16 cellular contexts compared by ENCODE assay signal in the genomic region with DNA sequence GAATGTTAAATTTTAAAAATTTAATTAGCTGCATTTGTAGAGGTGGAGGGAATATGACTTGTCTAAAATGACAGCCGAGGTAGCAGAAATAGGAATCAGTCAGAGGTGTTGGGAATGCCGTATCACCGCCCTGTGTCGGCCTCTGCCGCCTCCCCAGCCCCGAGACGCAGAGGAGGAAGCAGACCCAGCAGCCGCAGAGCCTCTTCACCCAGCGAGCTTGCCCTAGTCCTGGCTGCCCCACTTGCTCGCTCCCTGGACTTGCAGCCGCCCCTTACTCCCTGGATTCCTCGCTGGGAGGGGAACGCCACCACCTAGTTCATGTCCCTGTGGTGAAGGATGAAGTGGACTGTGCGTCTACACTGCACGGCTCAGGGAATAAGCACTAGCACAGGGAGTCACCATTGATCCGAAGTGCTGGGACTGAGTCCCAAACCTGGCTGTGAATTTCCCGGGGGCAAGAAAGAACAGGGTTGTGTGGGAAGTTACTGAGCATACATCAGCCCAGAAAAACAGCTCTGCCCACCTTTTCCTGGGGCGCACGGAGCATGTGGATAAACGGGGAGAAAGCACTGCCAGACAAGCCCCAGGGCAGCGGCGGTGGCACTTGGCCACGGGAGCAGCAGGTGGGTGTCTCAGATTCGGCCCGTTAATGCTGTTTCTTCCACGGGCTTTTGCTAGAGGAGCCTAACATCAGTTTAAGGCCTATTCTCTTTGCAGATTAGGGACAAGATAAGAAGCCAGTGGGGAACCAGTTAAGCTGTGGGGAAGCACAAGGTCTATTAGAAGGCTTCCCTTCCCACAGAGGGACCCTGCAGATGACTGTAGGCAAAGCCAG.
DNase-seq lines count a peak whose midpoint lies in the region; ATAC-seq and TF ChIP-seq lines count a peak whose summit lies in the region.
"Had no signal": no experiment of that assay in that cellular context is flagged by ENCODE, and none has a peak within 500 bp of the region (broad histone marks: within the 10 kb centered on the region; RNA-seq: fewer than 3 reads in every experiment).

No MANE protein-coding gene starts in this region.

- intact Hi-C loops in posterior vena cava (cut with DNase I): no loop called here
- intact Hi-C loops in Calu3 (cut with micrococcal nuclease; ENCODE audit: unreplicated experiment): no loop called here

- H3K4me2 ChIP-seq in Karpas-422 (ENCODE audit: low read depth, low read length, poor library complexity, severe bottlenecking): peak overlapping the region; percentile 24

- H3K9me2 ChIP-seq in Karpas-422 (replicated peaks; ENCODE audit: insufficient read depth, low read length): no peaks in the 10 kb centered on the region

- H3K27me3 Mint-ChIP-seq in activated naive CD8-positive, alpha-beta T cell treated with anti-CD3 and anti-CD28 coated beads, Interleukin-2, amount 10 ng/mL, durations not matched to agents 7 days and 5 days: no peaks in the 10 kb centered on the region
- H3K27me3 Mint-ChIP-seq in Calu3 (ENCODE audit: unreplicated experiment): no peaks in the 10 kb centered on the region

- no TSS peak for BruUV-seq in Calu3 (replicated peaks; lab: Mats Ljungman, UMichigan)

- H2AFZ ChIP-seq in Karpas-422 (ENCODE audit: low read length): no peak overlapping the region

- POLR2A ChIA-PET in activated naive CD8-positive, alpha-beta T cell treated with anti-CD3 and anti-CD28 coated beads, Interleukin-2, amount 10 ng/mL, durations not matched to agents 7 days and 5 days (lab: Charles Lee): interaction anchor here (0.6 to 1.1 kb wide), 2 partner anchors 28 to 110 kb away, joined by 3 to 4 read pairs; no protein-coding TSS in a partner anchor

- CTCF ChIA-PET in Calu3 (lab: Charles Lee): no interaction called here

- H3K9me3 ChIP-seq in Karpas-422 (ENCODE audit: low read length): no peaks in the 10 kb centered on the region
- H3K9me3 ChIP-seq: adrenal gland, esophagus muscularis mucosa, right lobe of liver had no signal

- H3K4me3 Mint-ChIP-seq in activated naive CD8-positive, alpha-beta T cell treated with anti-CD3 and anti-CD28 coated beads, Interleukin-2, amount 10 ng/mL, durations not matched to agents 7 days and 5 days: peak overlapping the region; percentile 35
- no peak overlapping the region for H3K4me3 Mint-ChIP-seq in Calu3 (ENCODE audit: low read depth, unreplicated experiment)

- H3K27ac ChIP-seq in Karpas-422 (ENCODE audit: low read length) (no peak overlapping the region), temporal lobe (ENCODE audit: low read depth, low read length) (peak overlapping the region; percentile 21)
- H3K27ac ChIP-seq: adrenal gland, esophagus muscularis mucosa, right lobe of liver had no signal

- H3K79me2 ChIP-seq in Karpas-422 (ENCODE audit: low read length): peaks cover 26% of the 10 kb centered on the region

- no peaks in the 10 kb centered on the region for H3K9me3 Mint-ChIP-seq in activated naive CD4-positive, alpha-beta T cell treated with anti-CD3 and anti-CD28 coated beads, Interleukin-2, amount 50 U/mL, for 72 hours
- H3K9me3 Mint-ChIP-seq in activated naive CD8-positive, alpha-beta T cell treated with anti-CD3 and anti-CD28 coated beads, Interleukin-2, amount 10 ng/mL, durations not matched to agents 7 days and 5 days: no peaks in the 10 kb centered on the region
- H3K9me3 Mint-ChIP-seq in Calu3 (ENCODE audit: low read depth, unreplicated experiment): no peaks in the 10 kb centered on the region

- ATAC-seq in activated naive CD4-positive, alpha-beta T cell treated with anti-CD3 and anti-CD28 coated beads, Interleukin-2, amount 50 U/mL, for 72 hours: peak in 1 of 2 donors; percentile 13
- peak; percentile 17 for ATAC-seq in activated naive CD8-positive, alpha-beta T cell treated with anti-CD3 and anti-CD28 coated beads, Interleukin-2, amount 10 ng/mL, durations not matched to agents 7 days and 5 days (ENCODE audit: low read depth)
- ATAC-seq: left colon had no signal

- no peaks in the 10 kb centered on the region for H3K27me3 ChIP-seq in Karpas-422 (ENCODE audit: low read length)
- H3K27me3 ChIP-seq: adrenal gland, esophagus muscularis mucosa, right lobe of liver had no signal

- peaks cover 41% of the 10 kb centered on the region for H3K4me1 ChIP-seq in Karpas-422 (ENCODE audit: low read length)
- H3K4me1 ChIP-seq: adrenal gland, right lobe of liver had no signal

- H3K4me3 ChIP-seq in Karpas-422 (ENCODE audit: low read length): no peak overlapping the region
- H3K4me3 ChIP-seq: adrenal gland, esophagus muscularis mucosa, right lobe of liver had no signal

- no peaks in the 10 kb centered on the region for H3K36me3 ChIP-seq in Karpas-422 (ENCODE audit: insufficient read depth, low read length)
- H3K36me3 ChIP-seq: right lobe of liver had no signal

- H4K20me1 ChIP-seq in Karpas-422 (ENCODE audit: insufficient read depth, low read depth, low read length): 0 out of 2 replicates have a peak, but pooled peaks cover 3% of the 10 kb centered on the region

- H3K27ac Mint-ChIP-seq in activated naive CD4-positive, alpha-beta T cell treated with anti-CD3 and anti-CD28 coated beads, Interleukin-2, amount 50 U/mL, for 72 hours: peak overlapping the region; percentile 57 to 62
- peak overlapping the region; percentile 46 for H3K27ac Mint-ChIP-seq in activated naive CD8-positive, alpha-beta T cell treated with anti-CD3 and anti-CD28 coated beads, Interleukin-2, amount 10 ng/mL, durations not matched to agents 7 days and 5 days
- H3K27ac Mint-ChIP-seq in Calu3 (ENCODE audit: unreplicated experiment): no peak overlapping the region

- peaks cover 4 to 5% of the 10 kb centered on the region in 2 donors for H3K36me3 Mint-ChIP-seq in activated naive CD4-positive, alpha-beta T cell treated with anti-CD3 and anti-CD28 coated beads, Interleukin-2, amount 50 U/mL, for 72 hours
- H3K36me3 Mint-ChIP-seq in activated naive CD8-positive, alpha-beta T cell treated with anti-CD3 and anti-CD28 coated beads, Interleukin-2, amount 10 ng/mL, durations not matched to agents 7 days and 5 days: peaks cover 4% of the 10 kb centered on the region
- H3K36me3 Mint-ChIP-seq in Calu3 (ENCODE audit: insufficient read depth, unreplicated experiment): peaks cover 5% of the 10 kb centered on the region

- H3K4me1 Mint-ChIP-seq in activated naive CD8-positive, alpha-beta T cell treated with anti-CD3 and anti-CD28 coated beads, Interleukin-2, amount 10 ng/mL, durations not matched to agents 7 days and 5 days: peaks cover 28% of the 10 kb centered on the region
- H3K4me1 Mint-ChIP-seq in Calu3 (ENCODE audit: low read depth, unreplicated experiment): peaks cover 44% of the 10 kb centered on the region

- H3K9ac ChIP-seq in Karpas-422 (ENCODE audit: low read length): no peak overlapping the region

- TF ChIP-seq CTCF in Calu3 (IDR thresholded peaks at IDR 0.05; ENCODE audit: unreplicated experiment): no peak

- no peak for DNase-seq in activated naive CD4-positive, alpha-beta T cell treated with anti-CD3 and anti-CD28 coated beads, Interleukin-2, amount 50 U/mL, for 72 hours (ENCODE audit: low spot score in 2 of 2)
- no peak for DNase-seq in activated naive CD4-positive, alpha-beta T cell treated with anti-CD3 and anti-CD28 coated beads, Interleukin-2, amount 50 U/mL, for 16 hours
- DNase-seq in Karpas-422 (no peak), NCI-H187 (lab: John Stamatoyannopoulos, UW) (no peak), posterior vena cava (ENCODE audit: low spot score) (no peak), Calu3 (no peak)
- DNase-seq in activated naive CD8-positive, alpha-beta T cell treated with anti-CD3 and anti-CD28 coated beads, Interleukin-2, amount 10 ng/mL, durations not matched to agents 7 days and 5 days: no peak
- DNase-seq: left colon; MM.1S; NCI-H2171; right lobe of liver; stimulated activated CD4-positive, alpha-beta T cell treated with anti-CD3 and anti-CD28 coated beads, Interleukin-4, amount 100 ng/mL, for 4 hours; stimulated activated naive CD4-positive, alpha-beta T cell had no signal
